Comparison of ENCODE assay signal across 37 cellular contexts in genomic region chr13:106384516-106384915, GRCh38.
"Had no signal": no experiment of that assay in that cellular context is flagged by ENCODE, and none has a peak within 500 bp of the region (broad histone marks: within the 10 kb centered on the region; RNA-seq: fewer than 3 reads in every experiment).

No MANE protein-coding gene starts in this region.

- H3K4me1 Mint-ChIP-seq: activated CD4-positive, alpha-beta T cell treated with anti-CD3 and anti-CD28 coated beads for 36 hours; activated CD4-positive, alpha-beta T cell treated with anti-CD3 and anti-CD28 coated beads, Interleukin-2, amount 10 ng/mL, durations not matched to agents 24 days and 14 days; activated CD8-positive, alpha-beta memory T cell treated with anti-CD3 and anti-CD28 coated beads, Interleukin-2, amount 10 ng/mL, durations not matched to agents 7 days and 5 days; activated naive CD4-positive, alpha-beta T cell treated with anti-CD3 and anti-CD28 coated beads, Interleukin-2, amount 50 U/mL, for 24 hours; activated naive CD8-positive, alpha-beta T cell treated with anti-CD3 and anti-CD28 coated beads for 36 hours; activated naive CD8-positive, alpha-beta T cell treated with anti-CD3 and anti-CD28 coated beads, Interleukin-2, amount 50 U/mL, for 24 hours had no signal

- DNase-seq: activated CD4-positive, alpha-beta memory T cell treated with anti-CD3 and anti-CD28 coated beads for 36 hours; activated CD4-positive, alpha-beta T cell treated with anti-CD3 and anti-CD28 coated beads for 36 hours; activated CD4-positive, alpha-beta T cell treated with anti-CD3 and anti-CD28 coated beads, Interleukin-2, amount 10 ng/mL, durations not matched to agents 24 days and 14 days; activated CD4-positive, CD25-positive, alpha-beta regulatory T cell; activated CD4-positive, CD25-positive, alpha-beta regulatory T cell treated with anti-CD3 and anti-CD28 coated beads, Interleukin-2, amount 50 U/mL, for 72 hours; activated CD8-positive, alpha-beta memory T cell treated with anti-CD3 and anti-CD28 coated beads, Interleukin-2, amount 10 ng/mL, durations not matched to agents 7 days and 5 days; activated CD8-positive, alpha-beta memory T cell treated with anti-CD3 and anti-CD28 coated beads, Interleukin-2, amount 50 U/mL, for 4 hours; activated CD8-positive, alpha-beta T cell treated with anti-CD3 and anti-CD28 coated beads, Interleukin-2, amount 10 ng/mL, durations not matched to agents 7 days and 5 days; activated effector memory CD4-positive, alpha-beta T cell treated with anti-CD3 and anti-CD28 coated beads, Interleukin-2, amount 50 U/mL, for 16 hours; activated naive CD4-positive, alpha-beta T cell treated with anti-CD3 and anti-CD28 coated beads for 36 hours; activated naive CD8-positive, alpha-beta T cell treated with anti-CD3 and anti-CD28 coated beads for 36 hours; activated naive CD8-positive, alpha-beta T cell treated with anti-CD3 and anti-CD28 coated beads, Interleukin-2, amount 50 U/mL, for 24 hours; activated T-cell treated with anti-CD3 and anti-CD28 coated beads, Interleukin-2, amount 50 U/mL, for 1 hour; activated T-cell treated with anti-CD3 and anti-CD28 coated beads, Interleukin-2, amount 50 U/mL, for 48 hours; adrenal gland; amygdala; aorta; body of pancreas; caudate nucleus; cortex of kidney; dermis blood vessel endothelial cell; effector CD4-positive, alpha-beta T cell; effector memory CD8-positive, alpha-beta T cell; esophagus squamous epithelium; foreskin melanocyte; T-helper 1 cell; T-helper 17 cell; T1000; WERI-Rb-1 had no signal

- H3K36me3 Mint-ChIP-seq: activated CD4-positive, alpha-beta memory T cell treated with anti-CD3 and anti-CD28 coated beads for 36 hours; activated CD8-positive, alpha-beta memory T cell treated with anti-CD3 and anti-CD28 coated beads, Interleukin-2, amount 10 ng/mL, durations not matched to agents 7 days and 5 days; activated naive CD4-positive, alpha-beta T cell treated with anti-CD3 and anti-CD28 coated beads, Interleukin-2, amount 50 U/mL, for 24 hours; activated naive CD8-positive, alpha-beta T cell treated with anti-CD3 and anti-CD28 coated beads for 36 hours had no signal

- H3K27me3 ChIP-seq: adrenal gland, body of pancreas, esophagus squamous epithelium, gastroesophageal sphincter had no signal

- FAIRE-seq: colon, endothelial cell of umbilical vein had no signal

- H3K4me1 ChIP-seq: adrenal gland, body of pancreas, esophagus squamous epithelium, gastroesophageal sphincter had no signal

- H3K36me3 ChIP-seq: adrenal gland, esophagus squamous epithelium, gastroesophageal sphincter, WERI-Rb-1 had no signal

- H3K27me3 Mint-ChIP-seq: activated CD4-positive, alpha-beta T cell treated with anti-CD3 and anti-CD28 coated beads for 36 hours; activated CD4-positive, alpha-beta T cell treated with anti-CD3 and anti-CD28 coated beads, Interleukin-2, amount 10 ng/mL, durations not matched to agents 24 days and 14 days; activated CD8-positive, alpha-beta memory T cell treated with anti-CD3 and anti-CD28 coated beads, Interleukin-2, amount 10 ng/mL, durations not matched to agents 7 days and 5 days; activated naive CD4-positive, alpha-beta T cell treated with anti-CD3 and anti-CD28 coated beads, Interleukin-2, amount 50 U/mL, for 24 hours; activated naive CD8-positive, alpha-beta T cell treated with anti-CD3 and anti-CD28 coated beads for 36 hours; effector memory CD8-positive, alpha-beta T cell had no signal

- H3K9me3 Mint-ChIP-seq: activated CD4-positive, alpha-beta memory T cell treated with anti-CD3 and anti-CD28 coated beads for 36 hours; activated CD4-positive, alpha-beta T cell treated with anti-CD3 and anti-CD28 coated beads, Interleukin-2, amount 10 ng/mL, durations not matched to agents 24 days and 14 days; activated naive CD4-positive, alpha-beta T cell treated with anti-CD3 and anti-CD28 coated beads for 36 hours; activated naive CD4-positive, alpha-beta T cell treated with anti-CD3 and anti-CD28 coated beads, Interleukin-2, amount 50 U/mL, for 24 hours; activated naive CD8-positive, alpha-beta T cell treated with anti-CD3 and anti-CD28 coated beads for 36 hours; activated naive CD8-positive, alpha-beta T cell treated with anti-CD3 and anti-CD28 coated beads, Interleukin-2, amount 50 U/mL, for 24 hours; activated T-helper 1 cell treated with anti-CD3 and anti-CD28 coated beads, Interleukin-12 subunit alpha, Interleukin-12 subunit beta, Interleukin-2, Interleukin-4 antibody, amounts not matched to agents 30 ng/mL and 10 ng/mL and 1 ng/mL, durations not matched to agents 14 hours and 24 hours and 36 hours; activated T-helper 2 cell treated with anti-CD3 and anti-CD28 coated beads, Interferon-gamma antibody, Interleukin-2, Interleukin-4, amounts not matched to agents 10 μg/mL and 5 μg/mL and 100 μg/mL, durations not matched to agents 14 hours and 24 hours and 36 hours; effector memory CD8-positive, alpha-beta T cell; T-helper 2 cell treated with Interferon-gamma antibody and Interleukin-4, amounts not matched to agents 5 μg/mL and 100 μg/mL, for 36 hours had no signal

- H3K27ac ChIP-seq: adrenal gland, body of pancreas, epithelial cell of prostate, esophagus squamous epithelium, gastroesophageal sphincter, WERI-Rb-1 had no signal

- H3K4me3 Mint-ChIP-seq: activated CD4-positive, alpha-beta memory T cell treated with anti-CD3 and anti-CD28 coated beads for 36 hours; activated CD4-positive, alpha-beta T cell treated with anti-CD3 and anti-CD28 coated beads for 36 hours; activated CD4-positive, alpha-beta T cell treated with anti-CD3 and anti-CD28 coated beads, Interleukin-2, amount 10 ng/mL, durations not matched to agents 24 days and 14 days; activated CD8-positive, alpha-beta memory T cell treated with anti-CD3 and anti-CD28 coated beads, Interleukin-2, amount 10 ng/mL, durations not matched to agents 7 days and 5 days; activated CD8-positive, alpha-beta T cell treated with anti-CD3 and anti-CD28 coated beads, Interleukin-2, amount 10 ng/mL, durations not matched to agents 7 days and 5 days; activated naive CD4-positive, alpha-beta T cell treated with anti-CD3 and anti-CD28 coated beads for 36 hours; activated naive CD4-positive, alpha-beta T cell treated with anti-CD3 and anti-CD28 coated beads, Interleukin-2, amount 50 U/mL, for 24 hours; activated naive CD8-positive, alpha-beta T cell treated with anti-CD3 and anti-CD28 coated beads for 36 hours; activated naive CD8-positive, alpha-beta T cell treated with anti-CD3 and anti-CD28 coated beads, Interleukin-2, amount 50 U/mL, for 24 hours; activated T-helper 1 cell treated with anti-CD3 and anti-CD28 coated beads, Interleukin-12 subunit alpha, Interleukin-12 subunit beta, Interleukin-2, Interleukin-4 antibody, amounts not matched to agents 30 ng/mL and 10 ng/mL and 1 ng/mL, durations not matched to agents 14 hours and 24 hours and 36 hours; effector memory CD8-positive, alpha-beta T cell; T-helper 17 cell; T-helper 2 cell treated with Interferon-gamma antibody and Interleukin-4, amounts not matched to agents 5 μg/mL and 100 μg/mL, for 36 hours had no signal

- ATAC-seq: activated CD4-positive, alpha-beta T cell treated with anti-CD3 and anti-CD28 coated beads for 36 hours; activated CD8-positive, alpha-beta memory T cell treated with anti-CD3 and anti-CD28 coated beads, Interleukin-2, amount 10 ng/mL, durations not matched to agents 7 days and 5 days; activated CD8-positive, alpha-beta T cell treated with anti-CD3 and anti-CD28 coated beads, Interleukin-2, amount 10 ng/mL, durations not matched to agents 7 days and 5 days; activated naive CD8-positive, alpha-beta T cell treated with anti-CD3 and anti-CD28 coated beads, Interleukin-2, amount 50 U/mL, for 24 hours; body of pancreas; effector memory CD8-positive, alpha-beta T cell; gastroesophageal sphincter; T-helper 17 cell had no signal

- H3K4me3 ChIP-seq: adrenal gland, body of pancreas, esophagus squamous epithelium, gastroesophageal sphincter had no signal

- H3K27ac Mint-ChIP-seq: activated CD4-positive, alpha-beta memory T cell treated with anti-CD3 and anti-CD28 coated beads for 36 hours; activated CD4-positive, alpha-beta T cell treated with anti-CD3 and anti-CD28 coated beads for 36 hours; activated CD4-positive, alpha-beta T cell treated with anti-CD3 and anti-CD28 coated beads, Interleukin-2, amount 10 ng/mL, durations not matched to agents 24 days and 14 days; activated CD8-positive, alpha-beta memory T cell treated with anti-CD3 and anti-CD28 coated beads, Interleukin-2, amount 10 ng/mL, durations not matched to agents 7 days and 5 days; activated CD8-positive, alpha-beta T cell treated with anti-CD3 and anti-CD28 coated beads, Interleukin-2, amount 10 ng/mL, durations not matched to agents 7 days and 5 days; activated naive CD4-positive, alpha-beta T cell treated with anti-CD3 and anti-CD28 coated beads for 36 hours; activated naive CD4-positive, alpha-beta T cell treated with anti-CD3 and anti-CD28 coated beads, Interleukin-2, amount 50 U/mL, for 24 hours; activated naive CD8-positive, alpha-beta T cell treated with anti-CD3 and anti-CD28 coated beads for 36 hours; activated naive CD8-positive, alpha-beta T cell treated with anti-CD3 and anti-CD28 coated beads, Interleukin-2, amount 50 U/mL, for 24 hours; activated T-helper 1 cell treated with anti-CD3 and anti-CD28 coated beads, Interleukin-12 subunit alpha, Interleukin-12 subunit beta, Interleukin-2, Interleukin-4 antibody, amounts not matched to agents 30 ng/mL and 10 ng/mL and 1 ng/mL, durations not matched to agents 14 hours and 24 hours and 36 hours; activated T-helper 2 cell treated with anti-CD3 and anti-CD28 coated beads, Interferon-gamma antibody, Interleukin-2, Interleukin-4, amounts not matched to agents 10 μg/mL and 5 μg/mL and 100 μg/mL, durations not matched to agents 14 hours and 24 hours and 36 hours; effector memory CD8-positive, alpha-beta T cell; T-helper 17 cell; T-helper 2 cell treated with Interferon-gamma antibody and Interleukin-4, amounts not matched to agents 5 μg/mL and 100 μg/mL, for 36 hours had no signal

- H3K9me3 ChIP-seq: adrenal gland, body of pancreas, esophagus squamous epithelium, gastroesophageal sphincter had no signal
